Comparison of ENCODE assay signal across 19 cellular contexts in the genomic region with DNA sequence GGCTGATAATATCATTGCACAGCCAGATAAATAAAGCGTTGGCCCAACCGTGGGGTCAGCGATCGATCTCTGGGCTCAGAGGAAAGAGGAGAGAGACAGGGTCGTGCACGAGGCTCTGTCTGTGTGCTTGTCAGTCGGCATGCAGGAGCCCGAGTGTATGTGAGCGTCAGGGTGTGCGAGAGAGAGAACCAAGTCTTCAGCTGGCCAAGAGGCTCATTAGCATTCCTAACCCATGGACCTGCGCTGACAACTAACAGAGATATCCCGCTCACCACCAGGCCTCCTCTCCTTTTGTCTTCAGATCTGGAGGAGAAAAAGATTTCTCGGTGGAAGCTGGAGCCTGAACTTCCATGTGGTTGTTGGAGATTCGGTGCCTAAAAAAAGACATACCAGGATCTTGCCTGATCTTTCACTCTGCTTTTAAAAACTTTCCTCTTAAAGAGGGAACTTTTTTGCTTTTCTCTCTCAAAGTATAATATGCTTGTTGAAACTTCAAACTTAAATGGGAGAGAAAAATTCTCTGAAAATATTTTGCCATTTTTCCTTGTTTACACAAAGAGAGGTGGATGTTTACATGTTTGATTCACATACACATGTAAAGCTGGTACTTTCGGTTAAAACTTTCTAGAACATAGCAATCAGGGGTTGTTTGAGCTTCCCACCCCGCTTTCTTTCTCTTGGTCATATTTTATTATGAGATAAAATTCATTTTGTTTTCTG. TPM values are rescaled to one million over a fixed set of nuclear protein-coding genes. Genes with fewer than 3 reads are reported as not detected.
DNase-seq lines count a peak whose midpoint lies in the region; ATAC-seq, FAIRE-seq and TF ChIP-seq lines count a peak whose summit lies in the region.
"Had no signal": no experiment of that assay in that cellular context is flagged by ENCODE, and none has a peak within 500 bp of the region (broad histone marks: within the 10 kb centered on the region; RNA-seq: fewer than 3 reads in every experiment).

No MANE protein-coding gene starts in this region.

- no peak overlapping the region for H3K27ac Mint-ChIP-seq in type B pancreatic cell
- H3K27ac Mint-ChIP-seq: activated CD4-positive, alpha-beta T cell treated with anti-CD3 and anti-CD28 coated beads for 36 hours; dendritic cell treated with granulocyte-macrophage colony-stimulating factor and Interleukin-4, amounts not matched to agents 40 ng/mL and 50 ng/mL, for 4 days had no signal

- H3K4me3 Mint-ChIP-seq in type B pancreatic cell = no peak overlapping the region
- H3K4me3 Mint-ChIP-seq: activated CD4-positive, alpha-beta T cell treated with anti-CD3 and anti-CD28 coated beads for 36 hours; activated T-cell treated with anti-CD3 and anti-CD28 coated beads, Interleukin-2, amount 50 U/mL, for 4 hours; dendritic cell treated with granulocyte-macrophage colony-stimulating factor and Interleukin-4, amounts not matched to agents 40 ng/mL and 50 ng/mL, for 4 days had no signal

- H3K4me3 ChIP-seq in ectodermal cell (ENCODE audit: insufficient read depth, low read depth, low read length) (no peak overlapping the region), lower lobe of right lung (no peak overlapping the region)
- H3K4me3 ChIP-seq: A549, spleen, suprapubic skin had no signal

- no peak for ATAC-seq in Right ventricle myocardium inferior
- no peak for ATAC-seq in Right ventricle myocardium superior (ENCODE audit: poor library complexity)
- no peak for ATAC-seq in lower lobe of right lung
- ATAC-seq: A549; activated CD4-positive, alpha-beta T cell treated with anti-CD3 and anti-CD28 coated beads for 36 hours; activated T-cell treated with anti-CD3 and anti-CD28 coated beads, Interleukin-2, amount 50 U/mL, for 4 hours had no signal

- H3K36me3 ChIP-seq in ectodermal cell (ENCODE audit: control insufficient read depth, insufficient read depth, low read length) (peaks cover 4% of the 10 kb centered on the region), lower lobe of right lung (no peaks in the 10 kb centered on the region)
- H3K36me3 ChIP-seq: neutrophil, suprapubic skin had no signal

- WGBS in ectodermal cell, 2 experiments = 1 to 2% methylated on average over 14 to 16 of the region's 16 CpGs

- peaks cover 26% of the 10 kb centered on the region for H3K27me3 Mint-ChIP-seq in type B pancreatic cell

- H3K9me3 Mint-ChIP-seq in type B pancreatic cell = no peaks in the 10 kb centered on the region
- H3K9me3 Mint-ChIP-seq: dendritic cell treated with granulocyte-macrophage colony-stimulating factor and Interleukin-4, amounts not matched to agents 40 ng/mL and 50 ng/mL, for 4 days had no signal

- intact Hi-C loops in Right ventricle myocardium inferior (cut with DNase I) = loop anchor here (10.0 kb wide), 1 partner anchor 505 kb away; no protein-coding TSS in a partner anchor
- intact Hi-C loops in Right ventricle myocardium superior (cut with DNase I) = loop anchor here (10.0 kb wide), 1 partner anchor 205 kb away; no protein-coding TSS in a partner anchor
- intact Hi-C loops in lower lobe of right lung (cut with DNase I) = loop anchor here (10.0 kb wide), 1 partner anchor 205 kb away; no protein-coding TSS in a partner anchor

- peak overlapping the region; percentile 52 for H3K27ac ChIP-seq in ectodermal cell (ENCODE audit: insufficient read depth, low read depth, low read length, poor library complexity, severe bottlenecking)
- H3K27ac ChIP-seq in lower lobe of right lung = peak overlapping the region; percentile 2
- H3K27ac ChIP-seq: A549, neutrophil, spleen, suprapubic skin had no signal

- FAIRE-seq in GM12892 (lab: Jason Lieb, UNC) = no peak
- FAIRE-seq: A549, islet of Langerhans had no signal

- no peak for TF ChIP-seq POLR2A in GM12892 (IDR thresholded peaks at IDR 0.05; ENCODE audit: low read depth, low read length)

- H3K4me1 ChIP-seq in ectodermal cell (ENCODE audit: control insufficient read depth, insufficient read depth, low read length) (peaks cover 76% of the 10 kb centered on the region), lower lobe of right lung (peaks cover 16% of the 10 kb centered on the region)
- H3K4me1 ChIP-seq: Caco-2 had no signal

- DNase-seq in Right ventricle myocardium inferior (ENCODE audit: missing footprints) (peak; percentile 33), Right ventricle myocardium superior (no peak), lower lobe of right lung (no peak), type B pancreatic cell (ENCODE audit: extremely low spot score, unreplicated experiment) (no peak), GM12892 (ENCODE audit: insufficient read length) (no peak), RPMI8226 (no peak), AG08395 (ENCODE audit: low spot score) (no peak)
- DNase-seq: activated CD4-positive, alpha-beta T cell treated with anti-CD3 and anti-CD28 coated beads for 36 hours; activated T-cell treated with anti-CD3 and anti-CD28 coated beads, Interleukin-2, amount 50 U/mL, for 4 hours; Caco-2; foreskin fibroblast; NCI-H345; spleen had no signal

- H3K27me3 ChIP-seq in ectodermal cell (ENCODE audit: control insufficient read depth, insufficient read depth, low read length, poor library complexity, severe bottlenecking) (peaks cover 100% of the 10 kb centered on the region), lower lobe of right lung (ENCODE audit: low read depth) (peaks cover 100% of the 10 kb centered on the region)

- H3K36me3 Mint-ChIP-seq in type B pancreatic cell = peaks cover 13% of the 10 kb centered on the region

- H3K9me3 ChIP-seq in ectodermal cell (ENCODE audit: control insufficient read depth, low read length) = no peaks in the 10 kb centered on the region
- no peaks in the 10 kb centered on the region for H3K9me3 ChIP-seq in lower lobe of right lung
- H3K9me3 ChIP-seq: A549, Caco-2, suprapubic skin had no signal

- H3K4me1 Mint-ChIP-seq in type B pancreatic cell (ENCODE audit: unreplicated experiment) = peaks cover 17% of the 10 kb centered on the region

- TF ChIP-seq CTCF in lower lobe of right lung (IDR thresholded peaks at IDR 0.05) = no peak
- peak; percentile 57 for TF ChIP-seq CTCF in type B pancreatic cell (conservative IDR thresholded peaks at IDR 0.05)

RNA-seq across cellular contexts. Expression of gene NR2F1, which starts 16.6 kb away (rescaled TPM):
- total RNA-seq in Right ventricle myocardium inferior (1.3 TPM), Right ventricle myocardium superior (0.70 TPM), lower lobe of right lung (42.6 TPM), type B pancreatic cell (ENCODE audit: low replicate concordance) (6.6 and 126 TPM in 2 replicates)
- 140 TPM for polyA plus RNA-seq in ectodermal cell (2013, experiment 1 of 4)
- polyA plus RNA-seq in ectodermal cell (2013, experiment 2 of 4) = 135 TPM
- polyA plus RNA-seq in ectodermal cell (2013, experiment 3 of 4) = 150 TPM
- 188 TPM for polyA plus RNA-seq in ectodermal cell (2013, experiment 4 of 4)
- polyA plus RNA-seq in GM12892 (2012; ENCODE audit: missing spikeins) = not detected
- total RNA-seq: activated CD4-positive, alpha-beta T cell treated with anti-CD3 and anti-CD28 coated beads for 36 hours had no signal

RNA-seq across cellular contexts. Expression of gene NR2F1-AS1, which starts 18.6 kb away (rescaled TPM):
- total RNA-seq in Right ventricle myocardium inferior (0.60 TPM), Right ventricle myocardium superior (0.22 TPM), lower lobe of right lung (11.1 TPM), type B pancreatic cell (ENCODE audit: low replicate concordance) (1.8 and 19.0 TPM in 2 replicates)
- polyA plus RNA-seq in ectodermal cell (2013, experiment 1 of 4) = 17.0 TPM
- polyA plus RNA-seq in ectodermal cell (2013, experiment 2 of 4) = 18.7 TPM
- polyA plus RNA-seq in ectodermal cell (2013, experiment 3 of 4) = 13.3 TPM
- 19.5 TPM for polyA plus RNA-seq in ectodermal cell (2013, experiment 4 of 4)
- polyA plus RNA-seq in GM12892 (2012; ENCODE audit: missing spikeins) = 1.2 TPM
- total RNA-seq: activated CD4-positive, alpha-beta T cell treated with anti-CD3 and anti-CD28 coated beads for 36 hours; activated T-cell treated with anti-CD3 and anti-CD28 coated beads, Interleukin-2, amount 50 U/mL, for 4 hours; Caco-2 had no signal
